In genomic region chrX:136780738-136781137, GRCh38 we compare ENCODE assay signal across 8 cellular contexts. TPM values are rescaled to one million over a fixed set of nuclear protein-coding genes. Genes with fewer than 3 reads are reported as not detected.
DNase-seq lines count a peak whose midpoint lies in the region; ATAC-seq, FAIRE-seq and TF ChIP-seq lines count a peak whose summit lies in the region.

ARHGEF6 (minus strand) TSS chrX:136780932; CDS start chrX:136780882, 50 bp downstream.

- TF ChIP-seq EP300 in sigmoid colon (IDR thresholded peaks at IDR 0.05): no peak

- no peaks in the 10 kb centered on the region for H3K9me3 ChIP-seq in PC-3 (ENCODE audit: low read length)
- no peaks in the 10 kb centered on the region for H3K9me3 ChIP-seq in sigmoid colon

- DNase-seq in AG10803 (ENCODE audit: low read depth) (no peak), GM19239 (ENCODE audit: insufficient read length, low spot score) (no peak), PC-3 (peak; percentile 21), dorsolateral prefrontal cortex (no peak), sigmoid colon (no peak), dedifferentiated amniotic fluid mesenchymal stem cell (ENCODE audit: extremely low spot score) (no peak), H4 (ENCODE audit: low spot score) (no peak), amygdala (lab: John Stamatoyannopoulos, UW) (no peak)

- H3K27ac ChIP-seq in PC-3 (ENCODE audit: low read length) (peak within 1 kb of the TSS; percentile 55), dorsolateral prefrontal cortex (peak within 1 kb of the TSS in 24 of 59 donors; percentile 1 to 64 (median 20)), sigmoid colon (peak within 1 kb of the TSS; percentile 2 to 58 (median 44))

- CTCF ChIA-PET in PC-3 (lab: Charles Lee): no interaction called here

- H2AFZ ChIP-seq in PC-3 (ENCODE audit: low read length): peak within 1 kb of the TSS; percentile 73

- H3K9me2 ChIP-seq in PC-3 (replicated peaks; ENCODE audit: low read length): no peaks in the 10 kb centered on the region

- H3K9ac ChIP-seq in PC-3 (ENCODE audit: low read length): no peak within 1 kb of the TSS

- 8 to 39% methylated on average over 10 of the region's 10 CpGs for WGBS in sigmoid colon, 2 donors

- H3K4me3 ChIP-seq in AG10803 (ENCODE audit: low read length) (peak within 1 kb of the TSS; percentile 18), PC-3 (ENCODE audit: low read length) (peak within 1 kb of the TSS; percentile 58), dorsolateral prefrontal cortex (peak within 1 kb of the TSS in 47 of 59 donors; percentile 4 to 52 (median 25)), sigmoid colon (peak within 1 kb of the TSS in 3 of 4 donors; percentile 25 to 36 (median 33))

- intact Hi-C loops in PC-3 (cut with micrococcal nuclease) (loop anchor here (5.0 kb wide), 1 partner anchor 68 kb away; no protein-coding TSS in a partner anchor), dorsolateral prefrontal cortex (cut with DNase I) (no loop called here), sigmoid colon (cut with DNase I) (no loop called here)

- BruUV-seq in PC-3 (replicated peaks; lab: Mats Ljungman, UMichigan): no TSS peak

- H3K36me3 ChIP-seq in PC-3 (ENCODE audit: low read depth, low read length): no peaks in the 10 kb centered on the region
- H3K36me3 ChIP-seq in sigmoid colon: no peaks in the 10 kb centered on the region

- H3K27me3 ChIP-seq in PC-3 (ENCODE audit: low read length): no peaks in the 10 kb centered on the region
- H3K27me3 ChIP-seq in dorsolateral prefrontal cortex: peaks cover 0 to 38% (median 6%) of the 10 kb centered on the region in 45 donors
- H3K27me3 ChIP-seq in sigmoid colon: no peaks in the 10 kb centered on the region

- H3K4me1 ChIP-seq in PC-3 (ENCODE audit: insufficient read depth, low read length) (peaks cover 45% of the 10 kb centered on the region), sigmoid colon (peaks cover 0 to 8% (median 3%) of the 10 kb centered on the region in 4 donors)

- ATAC-seq in PC-3: peak; percentile 39

- H4K20me1 ChIP-seq in PC-3 (ENCODE audit: low read length): no peaks in the 10 kb centered on the region

- no peak for TF ChIP-seq POLR2A in sigmoid colon (IDR thresholded peaks at IDR 0.05)

- POLR2A ChIA-PET in PC-3 (lab: Charles Lee; ENCODE audit: unreplicated experiment): no interaction called here

- H3K4me2 ChIP-seq in PC-3 (ENCODE audit: low read length): peak within 1 kb of the TSS; percentile 85

- H3K79me2 ChIP-seq in PC-3 (ENCODE audit: low read length): no peaks in the 10 kb centered on the region

- peak; percentile 90 for FAIRE-seq in GM19239 (lab: Jason Lieb, UNC)

- TF ChIP-seq CTCF in AG10803 (conservative IDR thresholded peaks at IDR 0.05; ENCODE audit: low read length) (no peak), PC-3 (conservative IDR thresholded peaks at IDR 0.05; ENCODE audit: low read depth, low read length) (no peak), dorsolateral prefrontal cortex (IDR thresholded peaks at IDR 0.05 in 54 of 56, conservative IDR thresholded peaks at IDR 0.05 in 2 of 56; ENCODE audit: low read depth in 1 of 56, partially characterized antibody in 56 of 56) (no peak), sigmoid colon (IDR thresholded peaks at IDR 0.05) (no peak)

- H3F3A ChIP-seq in PC-3 (ENCODE audit: low read length, unreplicated experiment): peaks cover 6% of the 10 kb centered on the region

RNA-seq across cellular contexts. Expression of gene ARHGEF6, which starts in this region (rescaled TPM):
- total RNA-seq in PC-3 (2014; rRNA removed): 2.1 and 3.3 TPM in 2 replicates
- 10 to 100 TPM; 17.3 to 41.6 (median 28.0) TPM for total RNA-seq in dorsolateral prefrontal cortex
- total RNA-seq in sigmoid colon: 10 to 100 TPM; 16.1 to 26.3 (median 20.1) TPM
- polyA plus RNA-seq in sigmoid colon: 10 to 100 TPM in 1 of 3 donors, 1 to 10 TPM in 2; 2.1 to 13.0 (median 3.6) TPM
- 6.6 and 8.0 TPM in 2 replicates for total RNA-seq in H4 (2014; rRNA removed; shearing (Covaris generic))
